ENCODE assay signal across 19 cellular contexts in genomic region chr15:39835550-39835949, GRCh38. TPM values are rescaled to one million over a fixed set of nuclear protein-coding genes. Genes with fewer than 3 reads are reported as not detected.
A peak's percentile ranks its signal among the peaks of the same experiment; 100 is the strongest.
DNase-seq lines count a peak whose midpoint lies in the region; TF ChIP-seq lines count a peak whose summit lies in the region.
"Had no signal": no experiment of that assay in that cellular context is flagged by ENCODE, and none has a peak within 500 bp of the region (broad histone marks: within the 10 kb centered on the region; RNA-seq: fewer than 3 reads in every experiment).

No MANE protein-coding gene starts in this region.

- H3K36me3 Mint-ChIP-seq in activated CD4-positive, alpha-beta memory T cell treated with anti-CD3 and anti-CD28 coated beads for 36 hours, result no peaks in the 10 kb centered on the region

- no peak for TF ChIP-seq EP300 in esophagus muscularis mucosa (IDR thresholded peaks at IDR 0.05)

- no peak for TF ChIP-seq POLR2A in esophagus muscularis mucosa (IDR thresholded peaks at IDR 0.05; ENCODE audit: low read depth)

- DNase-seq in NCI-H748 (lab: John Stamatoyannopoulos, UW; ENCODE audit: unreplicated experiment), result peak; percentile 51
- no peak for DNase-seq in NCI-H748 treated with DMSO at 0.1 percent for 48 hours (lab: John Stamatoyannopoulos, UW)
- DNase-seq in M059J (ENCODE audit: low read depth), result peak; percentile 53
- DNase-seq in esophagus muscularis mucosa (ENCODE audit: extremely low spot score), result peak; percentile 21
- DNase-seq in neuronal stem cell (ENCODE audit: low spot score), result no peak
- no peak for DNase-seq in activated CD4-positive, alpha-beta T cell treated with anti-CD3 and anti-CD28 coated beads for 1 hour
- DNase-seq in activated CD4-positive, alpha-beta memory T cell treated with anti-CD3 and anti-CD28 coated beads for 36 hours, result no peak
- no peak for DNase-seq in AG08396 (ENCODE audit: low spot score)
- DNase-seq: DMS 273 treated with DMSO at 0.1 percent for 48 hours, KBM-7, NCI-H1092, NCI-H1694 treated with DMSO at 0.1 percent for 48 hours, NCI-H2171 treated with DMSO at 0.1 percent for 48 hours, NCI-H526, OCI-M1, SHP77 treated with DMSO at 0.1 percent for 48 hours had no signal

- no peaks in the 10 kb centered on the region for H3K27me3 ChIP-seq in esophagus muscularis mucosa
- peaks cover 0 to 10% (median 0%) of the 10 kb centered on the region in 3 experiments for H3K27me3 ChIP-seq in neuronal stem cell (ENCODE audit: control insufficient read depth in 3 of 3, insufficient read depth in 3 of 3, low read depth in 1 of 3, low read length in 3 of 3)

- WGBS in esophagus muscularis mucosa, result 98% methylated on average over 2 of the region's 2 CpGs
- no CpG with 5 or more reads among the region's 2 CpGs for WGBS in neuronal stem cell (ENCODE audit: extremely low coverage in 2 of 2, insufficient read length in 2 of 2, insufficient replicate concordance in 1 of 2), 2 donors

- no peak overlapping the region for H2BK120ac ChIP-seq in neuronal stem cell (ENCODE audit: low read depth, low read length)

- H3K14ac ChIP-seq in neuronal stem cell (ENCODE audit: low read length), result no peak overlapping the region

- H3K9me3 ChIP-seq in esophagus muscularis mucosa (no peaks in the 10 kb centered on the region), neuronal stem cell (replicated peaks in 1 of 2; ENCODE audit: control insufficient read depth in 2 of 2, insufficient read depth in 1 of 2, low read depth in 1 of 2, low read length in 2 of 2) (no peaks in the 10 kb centered on the region)
- H3K9me3 ChIP-seq: HAP-1 had no signal

- no peak overlapping the region for H3K4me3 Mint-ChIP-seq in activated CD4-positive, alpha-beta memory T cell treated with anti-CD3 and anti-CD28 coated beads for 36 hours
- H3K4me3 Mint-ChIP-seq: T-helper 1 cell treated with Interleukin-12 subunit alpha and Interleukin-12 subunit beta and Interleukin-4 antibody, amounts not matched to agents 30 μg/mL and 1 μg/mL, for 36 hours had no signal

- POLR2A ChIA-PET in activated CD4-positive, alpha-beta memory T cell treated with anti-CD3 and anti-CD28 coated beads for 36 hours (lab: Charles Lee), result no interaction called here

- H3K4me1 ChIP-seq in esophagus muscularis mucosa (no peaks in the 10 kb centered on the region), neuronal stem cell (ENCODE audit: control insufficient read depth in 2 of 2, insufficient read depth in 1 of 2, low read depth in 1 of 2, low read length in 2 of 2) (peaks cover 0 to 5% of the 10 kb centered on the region in 2 donors)
- H3K4me1 ChIP-seq: HAP-1 had no signal

- CTCF ChIA-PET in activated CD4-positive, alpha-beta memory T cell treated with anti-CD3 and anti-CD28 coated beads for 36 hours (lab: Charles Lee), result interaction anchor here (1.1 kb wide), 1 partner anchor 79 kb away, joined by 3 read pairs; no protein-coding TSS in a partner anchor

- no peak for TF ChIP-seq CTCF in esophagus muscularis mucosa (IDR thresholded peaks at IDR 0.05)

- H3K27me3 Mint-ChIP-seq in activated CD4-positive, alpha-beta memory T cell treated with anti-CD3 and anti-CD28 coated beads for 36 hours, result peaks cover 37% of the 10 kb centered on the region

- H3K79me1 ChIP-seq in neuronal stem cell (ENCODE audit: low read depth, low read length), result no peaks in the 10 kb centered on the region

- H3K4ac ChIP-seq in neuronal stem cell (ENCODE audit: low read length), result no peak overlapping the region

- no peak overlapping the region for H3K4me2 ChIP-seq in neuronal stem cell (ENCODE audit: insufficient read depth, low read length, poor library complexity, severe bottlenecking)

- H2BK12ac ChIP-seq in neuronal stem cell (ENCODE audit: low read length), result no peak overlapping the region

- no peak overlapping the region for H4K8ac ChIP-seq in neuronal stem cell (ENCODE audit: low read depth, low read length)

- peak overlapping the region; percentile 12 for H2AFZ ChIP-seq in neuronal stem cell (ENCODE audit: low read length)

- no peaks in the 10 kb centered on the region for H3K4me1 Mint-ChIP-seq in activated CD4-positive, alpha-beta memory T cell treated with anti-CD3 and anti-CD28 coated beads for 36 hours (ENCODE audit: low read depth)

- no peak overlapping the region for H2BK15ac ChIP-seq in neuronal stem cell (ENCODE audit: low read length)

- H4K91ac ChIP-seq in neuronal stem cell (ENCODE audit: low read depth, low read length, poor library complexity), result no peak overlapping the region

- H2AK5ac ChIP-seq in neuronal stem cell (ENCODE audit: low read depth, low read length), result no peak overlapping the region

- H3K27ac Mint-ChIP-seq in activated CD4-positive, alpha-beta memory T cell treated with anti-CD3 and anti-CD28 coated beads for 36 hours, result no peak overlapping the region
- H3K27ac Mint-ChIP-seq: T-helper 1 cell treated with Interleukin-12 subunit alpha and Interleukin-12 subunit beta and Interleukin-4 antibody, amounts not matched to agents 30 μg/mL and 1 μg/mL, for 36 hours had no signal

- H3K4me3 ChIP-seq in esophagus muscularis mucosa (no peak overlapping the region), neuronal stem cell (ENCODE audit: low read length in 2 of 2) (no peak overlapping the region)
- H3K4me3 ChIP-seq: HAP-1 had no signal

- no peak overlapping the region for H3K9ac ChIP-seq in neuronal stem cell (ENCODE audit: low read depth, low read length, poor library complexity)

- intact Hi-C loops in esophagus muscularis mucosa (cut with DNase I), result no loop called here
- intact Hi-C loops in activated CD4-positive, alpha-beta memory T cell treated with anti-CD3 and anti-CD28 coated beads for 36 hours (cut with micrococcal nuclease), result no loop called here

- no peak overlapping the region for H2BK5ac ChIP-seq in neuronal stem cell (ENCODE audit: low read length)

- no peak overlapping the region for H3K18ac ChIP-seq in neuronal stem cell (ENCODE audit: low read length)

- H3K23ac ChIP-seq in neuronal stem cell (ENCODE audit: low read depth, low read length, poor library complexity), result no peak overlapping the region

- H3K9me3 Mint-ChIP-seq in activated CD4-positive, alpha-beta memory T cell treated with anti-CD3 and anti-CD28 coated beads for 36 hours, result no peaks in the 10 kb centered on the region
- H3K9me3 Mint-ChIP-seq: T-helper 1 cell treated with Interleukin-12 subunit alpha and Interleukin-12 subunit beta and Interleukin-4 antibody, amounts not matched to agents 30 μg/mL and 1 μg/mL, for 36 hours had no signal

- no peaks in the 10 kb centered on the region for H3K36me3 ChIP-seq in esophagus muscularis mucosa
- no peaks in the 10 kb centered on the region for H3K36me3 ChIP-seq in neuronal stem cell (replicated peaks in 1 of 2; ENCODE audit: control insufficient read depth in 2 of 2, insufficient read depth in 2 of 2, low read length in 2 of 2)
- H3K36me3 ChIP-seq: HAP-1 had no signal

- H3K27ac ChIP-seq in esophagus muscularis mucosa (replicated peaks in 1 of 4) (no peak overlapping the region), neuronal stem cell (replicated peaks; ENCODE audit: low read length) (no peak overlapping the region)
- H3K27ac ChIP-seq: C4-2B had no signal

RNA-seq across cellular contexts. Expression of gene FSIP1, which starts 52.9 kb away (rescaled TPM):
- total RNA-seq in M059J (2014; rRNA removed; shearing (Covaris generic)), result 0.64 and 0.76 TPM in 2 replicates
- total RNA-seq in esophagus muscularis mucosa, result 1 to 10 TPM in 3 of 4 donors, under 1 TPM in 1; 0.83 to 4.6 (median 1.4) TPM
- polyA plus RNA-seq in neuronal stem cell (2013, experiment 1 of 2), result 1.3 TPM
- polyA plus RNA-seq in neuronal stem cell (2013, experiment 2 of 2), result 1.1 TPM
- under 1 TPM; 0.29 to 0.68 TPM for total RNA-seq in activated CD4-positive, alpha-beta memory T cell treated with anti-CD3 and anti-CD28 coated beads for 36 hours

Comparison
In these comparisons a context has a peak if more than half of its experiments do, and no peak if none do; other contexts are left out.
1. DNase-seq: peak in NCI-H748 (single experiment), M059J (single experiment) and esophagus muscularis mucosa (single experiment); none in NCI-H748 treated with DMSO at 0.1 percent for 48 hours (single experiment), neuronal stem cell (single experiment), activated CD4-positive, alpha-beta T cell treated with anti-CD3 and anti-CD28 coated beads for 1 hour (single experiment), activated CD4-positive, alpha-beta memory T cell treated with anti-CD3 and anti-CD28 coated beads for 36 hours (single experiment) and AG08396 (single experiment).